ENCODE assay signal across 8 cellular contexts in genomic region chr10:74151057-74151878, GRCh38. TPM values are rescaled to one million over a fixed set of nuclear protein-coding genes. Genes with fewer than 3 reads are reported as not detected.
A peak's percentile ranks its signal among the peaks of the same experiment; 100 is the strongest.
DNase-seq lines count a peak whose midpoint lies in the region; ATAC-seq and TF ChIP-seq lines count a peak whose summit lies in the region.

Gene ADK (plus strand): TSS chr10:74151221. CDS start chr10:74151279, 58 bp downstream.

- H3K27ac ChIP-seq in IMR-90 (ENCODE audit: insufficient read depth, low read length) (peak within 1 kb of the TSS; percentile 71), fibroblast of lung (ENCODE audit: insufficient read depth, low read length) (peak within 1 kb of the TSS; percentile 97)

- H3K36me3 ChIP-seq in IMR-90 (ENCODE audit: control insufficient read depth, insufficient read depth, low read length), result no peaks in the 10 kb centered on the region
- no peaks in the 10 kb centered on the region for H3K36me3 ChIP-seq in fibroblast of lung (ENCODE audit: control insufficient read depth, insufficient read depth, low read length)

- H3K9me3 ChIP-seq in IMR-90 (ENCODE audit: control insufficient read depth, insufficient read depth, low read length), result no peaks in the 10 kb centered on the region
- no peaks in the 10 kb centered on the region for H3K9me3 ChIP-seq in fibroblast of lung (ENCODE audit: control insufficient read depth, insufficient read depth, low read depth, low read length)

- DNase-seq in DMS79 (lab: John Stamatoyannopoulos, UW), result peak; percentile 87
- DNase-seq in IMR-90, result peak; percentile 96
- peak; percentile 97 for DNase-seq in RPMI8226
- peak; percentile 99 to 100 for DNase-seq in activated T-helper 1 cell treated with anti-CD3 and anti-CD28 coated beads, Interleukin-2, amount 50 U/mL, for 16 hours (ENCODE audit: low read depth in 1 of 2, low spot score in 1 of 2)
- peak; percentile 94 to 98 for DNase-seq in fibroblast of lung (ENCODE audit: low read depth in 2 of 2)
- peak; percentile 100 for DNase-seq in natural killer cell
- peak; percentile 100 for DNase-seq in stimulated activated naive CD4-positive, alpha-beta T cell treated with Interleukin-2 at 50 U/mL for 16 hours (lab: John Stamatoyannopoulos, UW)

- H3K79me2 ChIP-seq in fibroblast of lung (ENCODE audit: control insufficient read depth, insufficient read depth, low read length), result peaks cover 37% of the 10 kb centered on the region

- peak within 1 kb of the TSS; percentile 88 for H2BK120ac ChIP-seq in IMR-90 (ENCODE audit: low read depth, low read length)

- BruUV-seq in IMR-90 (replicated peaks; lab: Mats Ljungman, UMichigan), result no TSS peak

- intact Hi-C loops in IMR-90 (cut with micrococcal nuclease) (loop anchor here (5.0 kb wide), 3 partner anchors 41 to 81 kb away; no protein-coding TSS in a partner anchor), natural killer cell (cut with micrococcal nuclease) (loop anchor here (1.0 to 5.0 kb wide), 5 partner anchors 25 to 960 kb away; partner anchors contain the start of genes SAMD8 and VCL)

- no peak within 1 kb of the TSS for H3K27ac Mint-ChIP-seq in natural killer cell

- peak within 1 kb of the TSS; percentile 83 for H3K14ac ChIP-seq in IMR-90 (replicated peaks; ENCODE audit: low read depth, low read length)

- H3K79me1 ChIP-seq in IMR-90 (ENCODE audit: low read depth in 1 of 2, low read length in 2 of 2), result peaks cover 2 to 48% of the 10 kb centered on the region in 2 experiments; a peak in 3 of 4 replicates

- H3K9me1 ChIP-seq in IMR-90 (ENCODE audit: insufficient read depth, low read length), result peaks cover 2% of the 10 kb centered on the region; the same call in 1 of the 2 replicates

- peak within 1 kb of the TSS; percentile 95 for H3K56ac ChIP-seq in IMR-90 (ENCODE audit: extremely low read depth, insufficient read depth, low read length)

- H3K4me1 ChIP-seq in IMR-90 (ENCODE audit: control insufficient read depth, insufficient read depth, low read length), result no peaks in the 10 kb centered on the region; the same call in 1 of the 2 replicates
- H3K4me1 ChIP-seq in fibroblast of lung (ENCODE audit: control insufficient read depth, extremely low read depth, insufficient read depth, low read length), result no peaks in the 10 kb centered on the region

- TF ChIP-seq RAD21 in IMR-90 (IDR thresholded peaks at IDR 0.05; ENCODE audit: low read length), result peak; percentile 18; the same call in 1 of the 2 replicates

- peak; percentile 89 for ATAC-seq in GM21528 (IDR thresholded peaks at IDR 0.05; ENCODE audit: low FRiP score, unreplicated experiment)
- ATAC-seq in IMR-90 (ENCODE audit: low read depth), result peak; percentile 98
- ATAC-seq in natural killer cell, result peak; percentile 94 to 99 (median 94)

- H3K18ac ChIP-seq in IMR-90 (ENCODE audit: low read depth, low read length), result peak within 1 kb of the TSS; percentile 88

- no peaks in the 10 kb centered on the region for H3K9me3 Mint-ChIP-seq in natural killer cell

- peak within 1 kb of the TSS; percentile 59 for H2AK5ac ChIP-seq in IMR-90 (ENCODE audit: low read depth, low read length)

- H4K5ac ChIP-seq in IMR-90 (ENCODE audit: low read depth, low read length), result peak within 1 kb of the TSS; percentile 77

- 0 out of 2 replicates have a peak, but pooled peaks have one; percentile 26 for TF ChIP-seq POLR2A in IMR-90 (IDR thresholded peaks at IDR 0.05; ENCODE audit: low read depth, low read length)

- H3K4me2 ChIP-seq in IMR-90 (ENCODE audit: low read depth, low read length), result peak within 1 kb of the TSS; percentile 99
- H3K4me2 ChIP-seq in fibroblast of lung (ENCODE audit: extremely low read depth, insufficient read depth, low read length), result peak within 1 kb of the TSS; percentile 93

- peak within 1 kb of the TSS; percentile 78 for H3K4ac ChIP-seq in IMR-90 (ENCODE audit: low read depth, low read length)

- H4K91ac ChIP-seq in IMR-90 (ENCODE audit: insufficient read depth, low read depth, low read length), result peak within 1 kb of the TSS; percentile 83

- peaks cover 1% of the 10 kb centered on the region; the same call in 1 of the 2 replicates for H4K20me1 ChIP-seq in IMR-90 (ENCODE audit: insufficient read depth, low read length)
- no peaks in the 10 kb centered on the region for H4K20me1 ChIP-seq in fibroblast of lung (ENCODE audit: control insufficient read depth, extremely low read depth, insufficient read depth, low read length)

- no peaks in the 10 kb centered on the region for H3K36me3 Mint-ChIP-seq in natural killer cell

- H3K9ac ChIP-seq in IMR-90 (ENCODE audit: low read depth, low read length), result peak within 1 kb of the TSS; percentile 78
- peak within 1 kb of the TSS; percentile 84 for H3K9ac ChIP-seq in fibroblast of lung (ENCODE audit: insufficient read depth, low read length)

- no peaks in the 10 kb centered on the region for H3K27me3 Mint-ChIP-seq in natural killer cell (ENCODE audit: low read depth in 2 of 2)

- H3K27me3 ChIP-seq in IMR-90 (ENCODE audit: control insufficient read depth, insufficient read depth, low read length), result no peaks in the 10 kb centered on the region
- H3K27me3 ChIP-seq in fibroblast of lung (ENCODE audit: control insufficient read depth, insufficient read depth, low read length), result no peaks in the 10 kb centered on the region

- WGBS in IMR-90 (ENCODE audit: extremely low coverage in 2 of 2, insufficient read length in 1 of 2), 2 experiments, result 1% methylated on average over 24 of the region's 55 CpGs; no CpG with 5 or more reads in 1 of the 2 experiments

- H2AFZ ChIP-seq in IMR-90 (replicated peaks; ENCODE audit: low read length, poor library complexity) (peak within 1 kb of the TSS; percentile 93), fibroblast of lung (ENCODE audit: low read length) (peak within 1 kb of the TSS; percentile 100)

- no peak within 1 kb of the TSS for H3K4me3 Mint-ChIP-seq in natural killer cell

- POLR2A ChIA-PET in IMR-90 (lab: Charles Lee; ENCODE audit: unreplicated experiment), result interaction anchor here (0.9 kb wide), 1 partner anchor 14 kb away, joined by 3 read pairs; no protein-coding TSS in a partner anchor

- peak within 1 kb of the TSS; percentile 80 for H2AK9ac ChIP-seq in IMR-90 (replicated peaks; ENCODE audit: low read depth, low read length, poor library complexity)

- H3K4me3 ChIP-seq in IMR-90 (ENCODE audit: insufficient read depth, low read depth, low read length) (peak within 1 kb of the TSS; percentile 74), fibroblast of lung (replicated peaks in 1 of 4; ENCODE audit: control extremely low read depth in 1 of 4, insufficient read depth in 1 of 4, low read depth in 3 of 4, low read length in 4 of 4) (peak within 1 kb of the TSS; percentile 84 to 98 (median 90))

- in situ Hi-C loops in IMR-90 (cut with MboI; ENCODE audit: low sequenced_read_pairs), result no loop called here

- peak within 1 kb of the TSS; percentile 95 for H2BK5ac ChIP-seq in IMR-90 (ENCODE audit: low read depth, low read length, poor library complexity, severe bottlenecking)

- H3K23ac ChIP-seq in IMR-90 (ENCODE audit: low read depth, low read length), result peak within 1 kb of the TSS; percentile 89

- peak within 1 kb of the TSS; percentile 49 to 96 for H4K8ac ChIP-seq in IMR-90 (ENCODE audit: low read depth in 2 of 2, low read length in 2 of 2)

- CTCF ChIA-PET in IMR-90 (lab: Yijun Ruan, JAX), result no interaction called here

- TF ChIP-seq CTCF in IMR-90 (conservative IDR thresholded peaks at IDR 0.05; ENCODE audit: low read depth, low read length) (0 out of 2 replicates have a peak, but pooled peaks have one; percentile 17), fibroblast of lung (conservative IDR thresholded peaks at IDR 0.05 in 1 of 2, IDR thresholded peaks at IDR 0.05 in 1 of 2; ENCODE audit: low read depth in 1 of 2, low read length in 2 of 2) (peak; percentile 39 to 41), natural killer cell (IDR thresholded peaks at IDR 0.05) (peak; percentile 49)

- H2BK20ac ChIP-seq in IMR-90 (ENCODE audit: low read depth, low read length), result peak within 1 kb of the TSS; percentile 33; the same call in 1 of the 2 replicates

- H2BK15ac ChIP-seq in IMR-90 (ENCODE audit: low read depth, low read length), result peak within 1 kb of the TSS; percentile 85

- dilution Hi-C loops in IMR-90 (cut with HindIII; ENCODE audit: low sequenced_read_pairs, unreplicated experiment), result no loop called here

- peaks cover 10 to 17% of the 10 kb centered on the region in 2 donors for H3K4me1 Mint-ChIP-seq in natural killer cell

TF ChIP-seq in IMR-90, 13 proteins besides CTCF, POLR2A, EP300 and RAD21:
- TF ChIP-seq NFE2L2 (IDR thresholded peaks at IDR 0.05; ENCODE audit: low read depth, low read length) (no peak), CEBPB (IDR thresholded peaks at IDR 0.05; ENCODE audit: low read depth, low read length) (no peak), MXI1 (IDR thresholded peaks at IDR 0.05; ENCODE audit: borderline replicate concordance, low read depth, low read length) (peak; percentile 96), USF2 (IDR thresholded peaks at IDR 0.05; ENCODE audit: low read depth, low read length) (peak; percentile 72), FOS (IDR thresholded peaks at IDR 0.05; ENCODE audit: low read depth, low read length) (no peak), MAZ (IDR thresholded peaks at IDR 0.05; ENCODE audit: borderline replicate concordance, low read depth, low read length) (peak; percentile 15; the same call in 1 of the 2 replicates), RFX5 (IDR thresholded peaks at IDR 0.05; ENCODE audit: low read depth, low read length) (no peak), SMC3 (IDR thresholded peaks at IDR 0.05; ENCODE audit: low read depth, low read length) (0 out of 2 replicates have a peak, but pooled peaks have one; percentile 7), RCOR1 (IDR thresholded peaks at IDR 0.05; ENCODE audit: insufficient replicate concordance, low read length) (no peak), BHLHE40 (IDR thresholded peaks at IDR 0.05; ENCODE audit: low read depth, low read length) (no peak)

RNA-seq across cellular contexts. Expression of gene ADK, which starts in this region (rescaled TPM):
- total RNA-seq in IMR-90 (2012; rRNA removed) (40.9 and 50.8 TPM in 2 replicates), fibroblast of lung (18.2 and 25.3 TPM in 2 replicates), natural killer cell (10 to 100 TPM; 13.4 to 16.1 (median 14.1) TPM)
- polyA plus RNA-seq in IMR-90 (2012; rRNA removed) (24.0 and 30.6 TPM in 2 replicates), fibroblast of lung (44.2 and 47.8 TPM in 2 replicates)
- 6.3 and 10.5 TPM in 2 replicates for polyA plus RNA-seq in IMR-90 (2012; cell fraction: cytosol; rRNA removed)
- polyA plus RNA-seq in IMR-90 (2012; cell fraction: nucleus; rRNA removed; ENCODE audit: low replicate concordance), result 2.0 and 9.9 TPM in 2 replicates
- 36.5 and 41.9 TPM in 2 replicates for polyA plus RNA-seq in fibroblast of lung (2012)
- 5.7 and 6.2 TPM in 2 replicates for polyA minus RNA-seq in fibroblast of lung (ENCODE audit: low replicate concordance)

Comparison
In these comparisons a context has a peak if more than half of its experiments do, and no peak if none do; other contexts are left out.
1. Peak in every context shown above with its lines: DNase-seq, ATAC-seq, H3K4me3 ChIP-seq and H3K27ac ChIP-seq.